Comparison of ENCODE assay signal across 1 cellular context in the genomic region with DNA sequence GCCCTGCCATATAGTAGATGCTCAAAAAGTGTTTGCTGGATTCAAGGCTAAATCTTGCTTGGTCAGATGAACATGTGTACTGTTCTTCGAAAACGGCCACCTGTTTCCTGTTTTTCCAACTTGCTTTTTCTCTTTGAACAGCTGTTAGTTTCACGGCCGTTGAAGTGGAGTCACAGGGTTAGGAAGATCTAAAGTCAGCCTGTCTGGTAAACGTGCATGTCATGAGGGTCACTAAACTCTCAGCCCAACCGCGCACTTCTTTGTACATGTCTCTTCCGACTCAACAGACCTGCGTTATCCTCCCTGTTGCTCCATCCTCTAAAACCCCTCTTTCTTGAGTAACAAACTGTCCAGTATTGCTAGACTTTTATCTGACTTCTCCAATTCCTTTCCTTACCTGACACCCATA.
TF ChIP-seq lines count a peak whose summit lies in the region.

No MANE protein-coding gene starts in this region.

TF ChIP-seq in SK-N-SH, 30 proteins besides CTCF, POLR2A, EP300 and RAD21 (continued from another document):
- TF ChIP-seq, protein P1, sequence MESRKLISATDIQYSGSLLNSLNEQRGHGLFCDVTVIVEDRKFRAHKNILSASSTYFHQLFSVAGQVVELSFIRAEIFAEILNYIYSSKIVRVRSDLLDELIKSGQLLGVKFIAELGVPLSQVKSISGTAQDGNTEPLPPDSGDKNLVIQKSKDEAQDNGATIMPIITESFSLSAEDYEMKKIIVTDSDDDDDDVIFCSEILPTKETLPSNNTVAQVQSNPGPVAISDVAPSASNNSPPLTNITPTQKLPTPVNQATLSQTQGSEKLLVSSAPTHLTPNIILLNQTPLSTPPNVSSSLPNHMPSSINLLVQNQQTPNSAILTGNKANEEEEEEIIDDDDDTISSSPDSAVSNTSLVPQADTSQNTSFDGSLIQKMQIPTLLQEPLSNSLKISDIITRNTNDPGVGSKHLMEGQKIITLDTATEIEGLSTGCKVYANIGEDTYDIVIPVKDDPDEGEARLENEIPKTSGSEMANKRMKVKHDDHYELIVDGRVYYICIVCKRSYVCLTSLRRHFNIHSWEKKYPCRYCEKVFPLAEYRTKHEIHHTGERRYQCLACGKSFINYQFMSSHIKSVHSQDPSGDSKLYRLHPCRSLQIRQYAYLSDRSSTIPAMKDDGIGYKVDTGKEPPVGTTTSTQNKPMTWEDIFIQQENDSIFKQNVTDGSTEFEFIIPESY (IDR thresholded peaks at IDR 0.05; ENCODE audit: borderline replicate concordance, low read depth) = no peak
- TF ChIP-seq YY1 (IDR thresholded peaks at IDR 0.05; ENCODE audit: low read depth) (no peak), NFIC (IDR thresholded peaks at IDR 0.05; ENCODE audit: borderline replicate concordance) (no peak), FOSL2 (IDR thresholded peaks at IDR 0.05; ENCODE audit: borderline replicate concordance, low read depth) (no peak), TCF12 (IDR thresholded peaks at IDR 0.05) (no peak), GABPA (IDR thresholded peaks at IDR 0.05; ENCODE audit: low read depth) (no peak)
- TF ChIP-seq, protein P2, sequence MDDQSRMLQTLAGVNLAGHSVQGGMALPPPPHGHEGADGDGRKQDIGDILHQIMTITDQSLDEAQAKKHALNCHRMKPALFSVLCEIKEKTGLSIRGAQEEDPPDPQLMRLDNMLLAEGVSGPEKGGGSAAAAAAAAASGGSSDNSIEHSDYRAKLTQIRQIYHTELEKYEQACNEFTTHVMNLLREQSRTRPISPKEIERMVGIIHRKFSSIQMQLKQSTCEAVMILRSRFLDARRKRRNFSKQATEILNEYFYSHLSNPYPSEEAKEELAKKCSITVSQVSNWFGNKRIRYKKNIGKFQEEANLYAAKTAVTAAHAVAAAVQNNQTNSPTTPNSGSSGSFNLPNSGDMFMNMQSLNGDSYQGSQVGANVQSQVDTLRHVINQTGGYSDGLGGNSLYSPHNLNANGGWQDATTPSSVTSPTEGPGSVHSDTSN (IDR thresholded peaks at IDR 0.05) = no peak
